1 cellular context compared by ENCODE assay signal in the genomic region with DNA sequence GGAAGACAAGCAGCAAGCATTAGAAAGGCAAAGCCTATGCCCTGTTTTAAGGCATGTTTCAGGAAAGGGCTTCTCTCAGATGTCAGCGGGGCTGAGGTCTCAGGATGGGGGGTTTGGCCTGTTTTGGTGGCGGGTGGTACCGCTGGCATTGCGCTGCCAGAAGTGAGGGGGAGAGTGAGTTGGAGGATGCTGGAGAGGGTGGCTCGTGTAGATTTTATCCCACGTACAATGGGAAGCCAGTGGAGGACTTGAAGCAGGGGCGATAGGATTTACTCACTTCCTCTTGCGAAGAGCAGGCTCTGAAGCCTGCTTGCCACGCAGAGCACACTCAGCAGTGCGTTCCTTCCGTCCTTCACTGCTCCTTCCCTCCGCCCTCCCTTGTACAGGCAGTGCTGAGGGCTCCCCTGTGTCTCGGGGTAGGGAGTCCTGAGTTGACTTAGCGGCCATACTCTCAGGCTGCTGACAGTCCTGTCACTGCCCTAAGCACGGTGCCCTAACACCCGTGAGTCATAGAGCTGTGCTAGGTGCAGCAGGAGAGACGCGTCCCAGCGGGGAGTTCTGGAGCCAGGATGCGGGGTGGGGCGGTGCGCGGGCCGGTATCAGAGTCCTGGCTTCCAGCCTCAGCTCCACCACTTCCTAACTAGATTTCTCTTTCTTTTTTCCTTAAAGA.
TF ChIP-seq lines count a peak whose summit lies in the region.

No MANE protein-coding gene starts in this region.

TF ChIP-seq in HepG2, 621 proteins besides CTCF, POLR2A, EP300 and RAD21 (continued from another document):
- no peak for TF ChIP-seq HMG20A (CRISPR knock-in tag; IDR thresholded peaks at IDR 0.05; ENCODE audit: borderline replicate concordance)
- TF ChIP-seq, protein P1, sequence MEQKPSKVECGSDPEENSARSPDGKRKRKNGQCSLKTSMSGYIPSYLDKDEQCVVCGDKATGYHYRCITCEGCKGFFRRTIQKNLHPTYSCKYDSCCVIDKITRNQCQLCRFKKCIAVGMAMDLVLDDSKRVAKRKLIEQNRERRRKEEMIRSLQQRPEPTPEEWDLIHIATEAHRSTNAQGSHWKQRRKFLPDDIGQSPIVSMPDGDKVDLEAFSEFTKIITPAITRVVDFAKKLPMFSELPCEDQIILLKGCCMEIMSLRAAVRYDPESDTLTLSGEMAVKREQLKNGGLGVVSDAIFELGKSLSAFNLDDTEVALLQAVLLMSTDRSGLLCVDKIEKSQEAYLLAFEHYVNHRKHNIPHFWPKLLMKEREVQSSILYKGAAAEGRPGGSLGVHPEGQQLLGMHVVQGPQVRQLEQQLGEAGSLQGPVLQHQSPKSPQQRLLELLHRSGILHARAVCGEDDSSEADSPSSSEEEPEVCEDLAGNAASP (CRISPR knock-in tag; IDR thresholded peaks at IDR 0.05; ENCODE audit: borderline replicate concordance) = no peak
- no peak for TF ChIP-seq IRF2 (CRISPR knock-in tag; IDR thresholded peaks at IDR 0.05)
- TF ChIP-seq ZNF235 (CRISPR knock-in tag; IDR thresholded peaks at IDR 0.05; ENCODE audit: borderline replicate concordance) = no peak
- TF ChIP-seq, protein P2, sequence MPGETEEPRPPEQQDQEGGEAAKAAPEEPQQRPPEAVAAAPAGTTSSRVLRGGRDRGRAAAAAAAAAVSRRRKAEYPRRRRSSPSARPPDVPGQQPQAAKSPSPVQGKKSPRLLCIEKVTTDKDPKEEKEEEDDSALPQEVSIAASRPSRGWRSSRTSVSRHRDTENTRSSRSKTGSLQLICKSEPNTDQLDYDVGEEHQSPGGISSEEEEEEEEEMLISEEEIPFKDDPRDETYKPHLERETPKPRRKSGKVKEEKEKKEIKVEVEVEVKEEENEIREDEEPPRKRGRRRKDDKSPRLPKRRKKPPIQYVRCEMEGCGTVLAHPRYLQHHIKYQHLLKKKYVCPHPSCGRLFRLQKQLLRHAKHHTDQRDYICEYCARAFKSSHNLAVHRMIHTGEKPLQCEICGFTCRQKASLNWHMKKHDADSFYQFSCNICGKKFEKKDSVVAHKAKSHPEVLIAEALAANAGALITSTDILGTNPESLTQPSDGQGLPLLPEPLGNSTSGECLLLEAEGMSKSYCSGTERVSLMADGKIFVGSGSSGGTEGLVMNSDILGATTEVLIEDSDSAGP (CRISPR knock-in tag; IDR thresholded peaks at IDR 0.05; ENCODE audit: borderline replicate concordance) = peak; percentile 52; the same call in 1 of the 2 replicates
- no peak for TF ChIP-seq FOSL1 (CRISPR knock-in tag; IDR thresholded peaks at IDR 0.05; ENCODE audit: borderline replicate concordance)
- peak; percentile 21 for TF ChIP-seq XRCC5 (optimal IDR thresholded peaks at IDR 0.05; ENCODE audit: low read length)
- peak; percentile 38; the same call in 1 of the 2 replicates for TF ChIP-seq ZNF225 (CRISPR knock-in tag; IDR thresholded peaks at IDR 0.05)
- TF ChIP-seq SUZ12 (IDR thresholded peaks at IDR 0.05; ENCODE audit: low read depth, low read length) = no peak
- TF ChIP-seq ZNF468 (CRISPR knock-in tag; IDR thresholded peaks at IDR 0.05) = no peak
- TF ChIP-seq, protein P3, sequence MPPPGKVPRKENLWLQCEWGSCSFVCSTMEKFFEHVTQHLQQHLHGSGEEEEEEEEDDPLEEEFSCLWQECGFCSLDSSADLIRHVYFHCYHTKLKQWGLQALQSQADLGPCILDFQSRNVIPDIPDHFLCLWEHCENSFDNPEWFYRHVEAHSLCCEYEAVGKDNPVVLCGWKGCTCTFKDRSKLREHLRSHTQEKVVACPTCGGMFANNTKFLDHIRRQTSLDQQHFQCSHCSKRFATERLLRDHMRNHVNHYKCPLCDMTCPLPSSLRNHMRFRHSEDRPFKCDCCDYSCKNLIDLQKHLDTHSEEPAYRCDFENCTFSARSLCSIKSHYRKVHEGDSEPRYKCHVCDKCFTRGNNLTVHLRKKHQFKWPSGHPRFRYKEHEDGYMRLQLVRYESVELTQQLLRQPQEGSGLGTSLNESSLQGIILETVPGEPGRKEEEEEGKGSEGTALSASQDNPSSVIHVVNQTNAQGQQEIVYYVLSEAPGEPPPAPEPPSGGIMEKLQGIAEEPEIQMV (CRISPR knock-in tag; IDR thresholded peaks at IDR 0.05; ENCODE audit: low read depth) = 0 out of 2 replicates have a peak, but pooled peaks have one; percentile 1
- TF ChIP-seq SMAD3 (CRISPR knock-in tag; IDR thresholded peaks at IDR 0.05) = no peak
- TF ChIP-seq, protein P4, sequence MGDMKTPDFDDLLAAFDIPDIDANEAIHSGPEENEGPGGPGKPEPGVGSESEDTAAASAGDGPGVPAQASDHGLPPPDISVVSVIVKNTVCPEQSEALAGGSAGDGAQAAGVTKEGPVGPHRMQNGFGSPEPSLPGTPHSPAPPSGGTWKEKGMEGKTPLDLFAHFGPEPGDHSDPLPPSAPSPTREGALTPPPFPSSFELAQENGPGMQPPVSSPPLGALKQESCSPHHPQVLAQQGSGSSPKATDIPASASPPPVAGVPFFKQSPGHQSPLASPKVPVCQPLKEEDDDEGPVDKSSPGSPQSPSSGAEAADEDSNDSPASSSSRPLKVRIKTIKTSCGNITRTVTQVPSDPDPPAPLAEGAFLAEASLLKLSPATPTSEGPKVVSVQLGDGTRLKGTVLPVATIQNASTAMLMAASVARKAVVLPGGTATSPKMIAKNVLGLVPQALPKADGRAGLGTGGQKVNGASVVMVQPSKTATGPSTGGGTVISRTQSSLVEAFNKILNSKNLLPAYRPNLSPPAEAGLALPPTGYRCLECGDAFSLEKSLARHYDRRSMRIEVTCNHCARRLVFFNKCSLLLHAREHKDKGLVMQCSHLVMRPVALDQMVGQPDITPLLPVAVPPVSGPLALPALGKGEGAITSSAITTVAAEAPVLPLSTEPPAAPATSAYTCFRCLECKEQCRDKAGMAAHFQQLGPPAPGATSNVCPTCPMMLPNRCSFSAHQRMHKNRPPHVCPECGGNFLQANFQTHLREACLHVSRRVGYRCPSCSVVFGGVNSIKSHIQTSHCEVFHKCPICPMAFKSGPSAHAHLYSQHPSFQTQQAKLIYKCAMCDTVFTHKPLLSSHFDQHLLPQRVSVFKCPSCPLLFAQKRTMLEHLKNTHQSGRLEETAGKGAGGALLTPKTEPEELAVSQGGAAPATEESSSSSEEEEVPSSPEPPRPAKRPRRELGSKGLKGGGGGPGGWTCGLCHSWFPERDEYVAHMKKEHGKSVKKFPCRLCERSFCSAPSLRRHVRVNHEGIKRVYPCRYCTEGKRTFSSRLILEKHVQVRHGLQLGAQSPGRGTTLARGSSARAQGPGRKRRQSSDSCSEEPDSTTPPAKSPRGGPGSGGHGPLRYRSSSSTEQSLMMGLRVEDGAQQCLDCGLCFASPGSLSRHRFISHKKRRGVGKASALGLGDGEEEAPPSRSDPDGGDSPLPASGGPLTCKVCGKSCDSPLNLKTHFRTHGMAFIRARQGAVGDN (CRISPR knock-in tag; IDR thresholded peaks at IDR 0.05) = peak; percentile 36; the same call in 1 of the 2 replicates
- TF ChIP-seq ZNF878 (CRISPR knock-in tag; IDR thresholded peaks at IDR 0.05) = no peak
- no peak for TF ChIP-seq ISX (CRISPR knock-in tag; conservative IDR thresholded peaks at IDR 0.05)
- TF ChIP-seq ZNF709 (CRISPR knock-in tag; IDR thresholded peaks at IDR 0.05) = no peak
- TF ChIP-seq FOXP1 (IDR thresholded peaks at IDR 0.05) = no peak
- TF ChIP-seq FOXP1 (CRISPR knock-in tag; IDR thresholded peaks at IDR 0.05) = no peak
- TF ChIP-seq FOSL2 (CRISPR knock-in tag; IDR thresholded peaks at IDR 0.05) = 0 out of 2 replicates have a peak, but pooled peaks have one; percentile 33
- TF ChIP-seq, protein P5, sequence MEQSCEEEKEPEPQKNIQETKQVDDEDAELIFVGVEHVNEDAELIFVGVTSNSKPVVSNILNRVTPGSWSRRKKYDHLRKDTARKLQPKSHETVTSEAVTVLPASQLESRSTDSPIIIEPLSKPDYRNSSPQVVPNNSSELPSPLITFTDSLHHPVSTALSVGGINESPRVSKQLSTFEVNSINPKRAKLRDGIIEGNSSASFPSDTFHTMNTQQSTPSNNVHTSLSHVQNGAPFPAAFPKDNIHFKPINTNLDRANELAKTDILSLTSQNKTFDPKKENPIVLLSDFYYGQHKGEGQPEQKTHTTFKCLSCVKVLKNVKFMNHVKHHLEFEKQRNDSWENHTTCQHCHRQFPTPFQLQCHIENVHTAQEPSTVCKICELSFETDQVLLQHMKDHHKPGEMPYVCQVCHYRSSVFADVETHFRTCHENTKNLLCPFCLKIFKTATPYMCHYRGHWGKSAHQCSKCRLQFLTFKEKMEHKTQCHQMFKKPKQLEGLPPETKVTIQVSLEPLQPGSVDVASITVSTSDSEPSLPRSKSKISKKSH (CRISPR knock-in tag; IDR thresholded peaks at IDR 0.05; ENCODE audit: borderline replicate concordance) = 0 out of 2 replicates have a peak, but pooled peaks have one; percentile 17
- TF ChIP-seq ZBTB38 (CRISPR knock-in tag; IDR thresholded peaks at IDR 0.05) = peak; percentile 91
- no peak for TF ChIP-seq SYNCRIP (IDR thresholded peaks at IDR 0.05; ENCODE audit: insufficient read depth, low read depth, low read length)
- TF ChIP-seq ZNF317 (CRISPR knock-in tag; IDR thresholded peaks at IDR 0.05) = no peak
- TF ChIP-seq, protein P6, sequence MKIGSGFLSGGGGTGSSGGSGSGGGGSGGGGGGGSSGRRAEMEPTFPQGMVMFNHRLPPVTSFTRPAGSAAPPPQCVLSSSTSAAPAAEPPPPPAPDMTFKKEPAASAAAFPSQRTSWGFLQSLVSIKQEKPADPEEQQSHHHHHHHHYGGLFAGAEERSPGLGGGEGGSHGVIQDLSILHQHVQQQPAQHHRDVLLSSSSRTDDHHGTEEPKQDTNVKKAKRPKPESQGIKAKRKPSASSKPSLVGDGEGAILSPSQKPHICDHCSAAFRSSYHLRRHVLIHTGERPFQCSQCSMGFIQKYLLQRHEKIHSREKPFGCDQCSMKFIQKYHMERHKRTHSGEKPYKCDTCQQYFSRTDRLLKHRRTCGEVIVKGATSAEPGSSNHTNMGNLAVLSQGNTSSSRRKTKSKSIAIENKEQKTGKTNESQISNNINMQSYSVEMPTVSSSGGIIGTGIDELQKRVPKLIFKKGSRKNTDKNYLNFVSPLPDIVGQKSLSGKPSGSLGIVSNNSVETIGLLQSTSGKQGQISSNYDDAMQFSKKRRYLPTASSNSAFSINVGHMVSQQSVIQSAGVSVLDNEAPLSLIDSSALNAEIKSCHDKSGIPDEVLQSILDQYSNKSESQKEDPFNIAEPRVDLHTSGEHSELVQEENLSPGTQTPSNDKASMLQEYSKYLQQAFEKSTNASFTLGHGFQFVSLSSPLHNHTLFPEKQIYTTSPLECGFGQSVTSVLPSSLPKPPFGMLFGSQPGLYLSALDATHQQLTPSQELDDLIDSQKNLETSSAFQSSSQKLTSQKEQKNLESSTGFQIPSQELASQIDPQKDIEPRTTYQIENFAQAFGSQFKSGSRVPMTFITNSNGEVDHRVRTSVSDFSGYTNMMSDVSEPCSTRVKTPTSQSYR (CRISPR knock-in tag; IDR thresholded peaks at IDR 0.05; ENCODE audit: borderline replicate concordance) = no peak
- no peak for TF ChIP-seq GFI1 (CRISPR knock-in tag; IDR thresholded peaks at IDR 0.05; ENCODE audit: borderline replicate concordance)
- TF ChIP-seq, protein P7, sequence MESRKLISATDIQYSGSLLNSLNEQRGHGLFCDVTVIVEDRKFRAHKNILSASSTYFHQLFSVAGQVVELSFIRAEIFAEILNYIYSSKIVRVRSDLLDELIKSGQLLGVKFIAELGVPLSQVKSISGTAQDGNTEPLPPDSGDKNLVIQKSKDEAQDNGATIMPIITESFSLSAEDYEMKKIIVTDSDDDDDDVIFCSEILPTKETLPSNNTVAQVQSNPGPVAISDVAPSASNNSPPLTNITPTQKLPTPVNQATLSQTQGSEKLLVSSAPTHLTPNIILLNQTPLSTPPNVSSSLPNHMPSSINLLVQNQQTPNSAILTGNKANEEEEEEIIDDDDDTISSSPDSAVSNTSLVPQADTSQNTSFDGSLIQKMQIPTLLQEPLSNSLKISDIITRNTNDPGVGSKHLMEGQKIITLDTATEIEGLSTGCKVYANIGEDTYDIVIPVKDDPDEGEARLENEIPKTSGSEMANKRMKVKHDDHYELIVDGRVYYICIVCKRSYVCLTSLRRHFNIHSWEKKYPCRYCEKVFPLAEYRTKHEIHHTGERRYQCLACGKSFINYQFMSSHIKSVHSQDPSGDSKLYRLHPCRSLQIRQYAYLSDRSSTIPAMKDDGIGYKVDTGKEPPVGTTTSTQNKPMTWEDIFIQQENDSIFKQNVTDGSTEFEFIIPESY (CRISPR knock-in tag; IDR thresholded peaks at IDR 0.05) = peak; percentile 80
TF ChIP-seq in HepG2: peak in this region for 11.
